In the genomic region with DNA sequence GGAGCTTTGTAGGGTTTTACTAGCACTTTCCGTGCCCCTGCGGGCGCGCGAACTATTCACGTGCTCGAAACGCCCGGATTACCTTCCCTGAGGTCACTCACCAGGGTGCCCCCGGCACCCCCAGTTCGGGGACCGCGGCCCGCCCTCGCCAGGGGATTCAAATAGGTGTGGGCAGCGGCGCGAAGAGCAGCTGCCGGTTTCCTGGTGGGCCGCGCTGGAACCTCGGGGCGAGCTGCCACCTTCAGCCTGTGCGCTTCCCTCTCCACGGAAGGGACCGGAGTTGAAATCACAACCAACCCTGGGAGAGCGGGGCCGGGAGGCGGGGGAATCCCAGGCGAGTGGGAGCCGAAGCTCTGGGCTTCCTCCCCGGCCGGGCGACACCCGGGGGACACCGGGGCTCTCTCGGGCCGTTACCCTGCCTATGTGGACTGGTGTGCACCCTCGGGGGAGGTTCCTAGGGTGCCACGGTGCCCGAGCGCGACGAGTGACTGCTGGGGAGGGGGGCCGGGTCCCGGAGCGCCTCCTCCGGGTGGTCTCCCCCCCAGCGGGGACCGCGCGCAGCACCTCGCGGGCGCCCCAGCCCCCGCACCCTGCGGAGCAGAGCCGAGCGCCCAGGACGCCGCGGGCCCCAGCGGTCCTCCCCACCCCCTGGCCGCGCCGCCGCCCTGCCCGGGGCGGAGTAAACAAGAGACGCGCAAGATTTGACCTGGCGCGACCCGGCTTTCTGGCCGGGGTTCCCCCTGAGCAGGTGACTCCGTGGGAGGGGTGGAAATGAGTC, we compare ENCODE assay signal across 8 cellular contexts. TPM values are rescaled to one million over a fixed set of nuclear protein-coding genes. Genes with fewer than 3 reads are reported as not detected.
A peak's percentile ranks its signal among the peaks of the same experiment; 100 is the strongest.
DNase-seq lines count a peak whose midpoint lies in the region; ATAC-seq and TF ChIP-seq lines count a peak whose summit lies in the region.

No MANE protein-coding gene starts in this region.

- TF ChIP-seq CTCF in kidney epithelial cell (IDR thresholded peaks at IDR 0.05; ENCODE audit: insufficient read depth, low read length, poor library complexity, severe bottlenecking), result no peak

- DNase-seq in ELR (ENCODE audit: low read depth) (peak; percentile 87), KBM-7 (peak; percentile 43), kidney epithelial cell (ENCODE audit: low read depth) (peak; percentile 73), NCI-H1092 treated with DMSO at 0.1 percent for 48 hours (lab: John Stamatoyannopoulos, UW) (no peak)
- DNase-seq in central memory CD4-positive, alpha-beta T cell, result peak; percentile 80
- DNase-seq in stimulated activated CD4-positive, alpha-beta T cell treated with anti-CD3 and anti-CD28 coated beads, Interleukin-1b, Interleukin-23, amount 100 ng/mL, for 24 hours (ENCODE audit: low read depth in 4 of 4, low spot score in 1 of 4), result peak; percentile 48 to 70 (median 60)

- peak overlapping the region; percentile 78 for H3K4me3 ChIP-seq in kidney epithelial cell (ENCODE audit: low read depth, low read length)

- peak; percentile 58 for ATAC-seq in GM21723 (IDR thresholded peaks at IDR 0.05; ENCODE audit: unreplicated experiment)
- peak; percentile 20 to 31 for ATAC-seq in activated CD4-positive, CD25-positive, alpha-beta regulatory T cell treated with anti-CD3 and anti-CD28 coated beads, Interleukin-2, amount 50 U/mL, for 24 hours

- no peaks in the 10 kb centered on the region for H3K36me3 ChIP-seq in kidney epithelial cell (ENCODE audit: control insufficient read depth, insufficient read depth, low read length)

- in situ Hi-C loops in KBM-7 (cut with MboI; ENCODE audit: low pct_unique_long_range_greater_than_20kb, low sequenced_read_pairs), result no loop called here

- no peaks in the 10 kb centered on the region for H3K27me3 ChIP-seq in kidney epithelial cell (ENCODE audit: control insufficient read depth, insufficient read depth, low read length)

RNA-seq across cellular contexts. Expression of a gene that starts 2.1 kb away (rescaled TPM):
- 24.6 and 26.6 TPM in 2 replicates for total RNA-seq in kidney epithelial cell
